9 cellular contexts compared by ENCODE assay signal in the genomic region with DNA sequence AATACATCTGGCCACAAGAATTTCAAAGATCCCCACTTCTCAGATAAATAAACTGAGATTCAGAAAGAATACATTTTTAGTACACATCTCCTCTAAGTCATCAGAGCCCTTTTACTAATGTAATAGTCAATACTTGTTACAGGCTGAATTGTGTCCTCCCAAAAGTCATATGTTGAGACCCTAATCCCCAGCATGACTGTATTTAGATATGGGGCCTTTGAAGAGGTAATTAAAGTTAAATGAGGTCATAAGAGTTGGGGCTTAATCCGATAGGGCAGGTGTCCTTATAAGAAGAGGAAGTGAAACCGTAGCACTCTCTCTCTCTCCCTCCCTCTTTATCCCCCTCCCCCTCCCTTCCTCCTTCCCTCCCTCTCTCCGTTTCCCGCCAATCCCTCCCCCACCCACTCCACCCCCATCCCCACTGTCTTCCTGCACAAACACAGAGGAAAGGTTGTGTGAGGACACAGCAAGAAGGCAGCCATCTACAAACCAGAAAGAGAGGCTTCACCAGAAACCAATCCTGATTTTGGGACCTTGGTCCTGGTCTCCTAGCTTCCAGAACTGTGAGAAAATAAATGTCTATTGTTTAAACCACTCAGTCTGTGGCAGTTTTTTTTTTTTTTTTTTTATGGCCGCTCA.
DNase-seq lines count a peak whose midpoint lies in the region; ATAC-seq and TF ChIP-seq lines count a peak whose summit lies in the region.
"Had no signal": no experiment of that assay in that cellular context is flagged by ENCODE, and none has a peak within 500 bp of the region (broad histone marks: within the 10 kb centered on the region; RNA-seq: fewer than 3 reads in every experiment).

No MANE protein-coding gene starts in this region.

- no peak for TF ChIP-seq POLR2A in vagina (IDR thresholded peaks at IDR 0.05)

- DNase-seq in Right ventricle myocardium inferior (ENCODE audit: missing footprints) (no peak), right atrium auricular region (ENCODE audit: low spot score) (no peak), NOMO-1 (lab: John Stamatoyannopoulos, UW; ENCODE audit: unreplicated experiment in 2 of 2) (peak; percentile 72 to 75), NCI-H226 (no peak), vagina (ENCODE audit: extremely low spot score in 2 of 2) (no peak)
- no peak for DNase-seq in stimulated activated naive B cell treated with anti-CD40 and anti-IgM and Interleukin-4, amounts not matched to agents 10 μg/mL and 1 μg/mL and 100 μg/mL, for 72 hours
- DNase-seq: sigmoid colon had no signal

- ATAC-seq in Right ventricle myocardium inferior (peak; percentile 26), HG03457 (IDR thresholded peaks at IDR 0.05; ENCODE audit: unreplicated experiment) (peak; percentile 79), GM19397 (IDR thresholded peaks at IDR 0.05; ENCODE audit: unreplicated experiment) (no peak)
- peak; percentile 85 to 87 for ATAC-seq in stimulated activated naive B cell treated with anti-CD40 and anti-IgM and Interleukin-4, amounts not matched to agents 10 μg/mL and 1 μg/mL and 100 μg/mL, for 72 hours (replicated peaks)

- H3K27ac ChIP-seq in right atrium auricular region = no peak overlapping the region
- H3K27ac ChIP-seq in vagina = no peak overlapping the region
- H3K27ac ChIP-seq: sigmoid colon had no signal

- H3K4me3 ChIP-seq in right atrium auricular region = no peak overlapping the region
- no peak overlapping the region for H3K4me3 ChIP-seq in vagina
- H3K4me3 ChIP-seq: sigmoid colon had no signal

- no peaks in the 10 kb centered on the region for H3K27me3 ChIP-seq in right atrium auricular region
- H3K27me3 ChIP-seq in vagina = no peaks in the 10 kb centered on the region
- H3K27me3 ChIP-seq: sigmoid colon had no signal

- H3K9me3 ChIP-seq in right atrium auricular region (no peaks in the 10 kb centered on the region), vagina (no peaks in the 10 kb centered on the region)

- no peak overlapping the region for H3K4me3 Mint-ChIP-seq in stimulated activated naive B cell treated with anti-CD40 and anti-IgM and Interleukin-4, amounts not matched to agents 10 μg/mL and 1 μg/mL and 100 μg/mL, for 72 hours

- H3K36me3 Mint-ChIP-seq in stimulated activated naive B cell treated with anti-CD40 and anti-IgM and Interleukin-4, amounts not matched to agents 10 μg/mL and 1 μg/mL and 100 μg/mL, for 72 hours = no peaks in the 10 kb centered on the region

- peaks cover 0 to 9% of the 10 kb centered on the region in 2 donors for H3K9me3 Mint-ChIP-seq in stimulated activated naive B cell treated with anti-CD40 and anti-IgM and Interleukin-4, amounts not matched to agents 10 μg/mL and 1 μg/mL and 100 μg/mL, for 72 hours

- TF ChIP-seq CTCF in right atrium auricular region (IDR thresholded peaks at IDR 0.05) = no peak
- no peak for TF ChIP-seq CTCF in vagina (IDR thresholded peaks at IDR 0.05)

- intact Hi-C loops in Right ventricle myocardium inferior (cut with DNase I) = no loop called here
- intact Hi-C loops in vagina (cut with DNase I) = no loop called here

- H3K27me3 Mint-ChIP-seq in stimulated activated naive B cell treated with anti-CD40 and anti-IgM and Interleukin-4, amounts not matched to agents 10 μg/mL and 1 μg/mL and 100 μg/mL, for 72 hours = no peaks in the 10 kb centered on the region

- H3K4me1 ChIP-seq in right atrium auricular region (peaks cover 0 to 4% of the 10 kb centered on the region in 2 donors), vagina (no peaks in the 10 kb centered on the region)
- H3K4me1 ChIP-seq: sigmoid colon had no signal

- H3K36me3 ChIP-seq in right atrium auricular region = no peaks in the 10 kb centered on the region
- no peaks in the 10 kb centered on the region for H3K36me3 ChIP-seq in vagina
- H3K36me3 ChIP-seq: sigmoid colon had no signal

- peaks cover 15 to 30% of the 10 kb centered on the region in 2 donors for H3K4me1 Mint-ChIP-seq in stimulated activated naive B cell treated with anti-CD40 and anti-IgM and Interleukin-4, amounts not matched to agents 10 μg/mL and 1 μg/mL and 100 μg/mL, for 72 hours

- no peak overlapping the region for H3K27ac Mint-ChIP-seq in stimulated activated naive B cell treated with anti-CD40 and anti-IgM and Interleukin-4, amounts not matched to agents 10 μg/mL and 1 μg/mL and 100 μg/mL, for 72 hours

Comparison
In these comparisons a context has a peak if more than half of its experiments do, and no peak if none do; other contexts are left out.
1. DNase-seq: peak in NOMO-1 (2 of 2); none in Right ventricle myocardium inferior (single experiment), right atrium auricular region (single experiment), stimulated activated naive B cell treated with anti-CD40 and anti-IgM and Interleukin-4, amounts not matched to agents 10 μg/mL and 1 μg/mL and 100 μg/mL, for 72 hours (single experiment), NCI-H226 (single experiment) and vagina (0 of 2).